ENCODE assay signal across 18 cellular contexts in genomic region chr6:21965029-21965428, GRCh38.
"Had no signal": no experiment of that assay in that cellular context is flagged by ENCODE, and none has a peak within 500 bp of the region (broad histone marks: within the 10 kb centered on the region; RNA-seq: fewer than 3 reads in every experiment).

No MANE protein-coding gene starts in this region.

- H3K27ac Mint-ChIP-seq: activated CD4-positive, alpha-beta memory T cell treated with anti-CD3 and anti-CD28 coated beads, Interleukin-2, amount 10 ng/mL, durations not matched to agents 7 days and 5 days; activated naive CD4-positive, alpha-beta T cell treated with anti-CD3 and anti-CD28 coated beads, Interleukin-2, amount 50 U/mL, for 24 hours had no signal

- DNase-seq: activated CD4-positive, alpha-beta memory T cell treated with anti-CD3 and anti-CD28 coated beads, Interleukin-2, amount 10 ng/mL, durations not matched to agents 7 days and 5 days; activated effector memory CD4-positive, alpha-beta T cell treated with anti-CD3 and anti-CD28 coated beads, Interleukin-2, amount 50 U/mL, for 16 hours; activated T-cell treated with anti-CD3 and anti-CD28 coated beads, Interleukin-2, amount 50 U/mL, for 4 hours; amniotic stem cell; hippocampal formation; kidney; left lung; naive thymus-derived CD4-positive, alpha-beta T cell; pancreas; stimulated activated CD4-positive, alpha-beta T cell treated with anti-CD3 and anti-CD28 coated beads, Interleukin-1b, Interleukin-23, amount 100 ng/mL, for 48 hours; upper lobe of right lung had no signal

- H3K27me3 ChIP-seq: esophagus muscularis mucosa, left lung, pancreas, upper lobe of right lung had no signal

- H3K4me3 Mint-ChIP-seq: activated CD4-positive, alpha-beta memory T cell treated with anti-CD3 and anti-CD28 coated beads, Interleukin-2, amount 10 ng/mL, durations not matched to agents 7 days and 5 days; activated naive CD4-positive, alpha-beta T cell treated with anti-CD3 and anti-CD28 coated beads, Interleukin-2, amount 50 U/mL, for 24 hours; activated T-cell treated with anti-CD3 and anti-CD28 coated beads, Interleukin-2, amount 50 U/mL, for 4 hours; brain; central memory CD8-positive, alpha-beta T cell had no signal

- ATAC-seq: activated T-cell treated with anti-CD3 and anti-CD28 coated beads, Interleukin-2, amount 50 U/mL, for 4 hours; left lung; naive thymus-derived CD4-positive, alpha-beta T cell; pancreas; upper lobe of right lung had no signal

- H3K36me3 Mint-ChIP-seq: activated naive CD4-positive, alpha-beta T cell treated with anti-CD3 and anti-CD28 coated beads, Interleukin-2, amount 50 U/mL, for 24 hours; naive thymus-derived CD4-positive, alpha-beta T cell had no signal

- H3K27me3 Mint-ChIP-seq: activated CD4-positive, alpha-beta memory T cell treated with anti-CD3 and anti-CD28 coated beads, Interleukin-2, amount 10 ng/mL, durations not matched to agents 7 days and 5 days; central memory CD8-positive, alpha-beta T cell had no signal

- H3K4me3 ChIP-seq: coronary artery, esophagus muscularis mucosa, left lung, pancreas, thoracic aorta, upper lobe of right lung had no signal

- H3K4me1 Mint-ChIP-seq: activated CD4-positive, alpha-beta memory T cell treated with anti-CD3 and anti-CD28 coated beads, Interleukin-2, amount 10 ng/mL, durations not matched to agents 7 days and 5 days; activated naive CD4-positive, alpha-beta T cell treated with anti-CD3 and anti-CD28 coated beads, Interleukin-2, amount 50 U/mL, for 24 hours; central memory CD8-positive, alpha-beta T cell had no signal

- H3K4me1 ChIP-seq: pancreas had no signal

- H3K9me3 Mint-ChIP-seq: activated naive CD4-positive, alpha-beta T cell treated with anti-CD3 and anti-CD28 coated beads, Interleukin-2, amount 50 U/mL, for 24 hours; activated T-cell treated with anti-CD3 and anti-CD28 coated beads, Interleukin-2, amount 50 U/mL, for 4 hours; central memory CD8-positive, alpha-beta T cell had no signal

- H3K9me3 ChIP-seq: esophagus muscularis mucosa, left lung, pancreas, thoracic aorta, upper lobe of right lung had no signal

- H3K36me3 ChIP-seq: esophagus muscularis mucosa, left lung, pancreas, thoracic aorta, upper lobe of right lung had no signal

- H3K27ac ChIP-seq: coronary artery, esophagus muscularis mucosa, left lung, pancreas, thoracic aorta, upper lobe of right lung, VCaP had no signal
